Comparison of ENCODE assay signal across 6 cellular contexts in the genomic region with DNA sequence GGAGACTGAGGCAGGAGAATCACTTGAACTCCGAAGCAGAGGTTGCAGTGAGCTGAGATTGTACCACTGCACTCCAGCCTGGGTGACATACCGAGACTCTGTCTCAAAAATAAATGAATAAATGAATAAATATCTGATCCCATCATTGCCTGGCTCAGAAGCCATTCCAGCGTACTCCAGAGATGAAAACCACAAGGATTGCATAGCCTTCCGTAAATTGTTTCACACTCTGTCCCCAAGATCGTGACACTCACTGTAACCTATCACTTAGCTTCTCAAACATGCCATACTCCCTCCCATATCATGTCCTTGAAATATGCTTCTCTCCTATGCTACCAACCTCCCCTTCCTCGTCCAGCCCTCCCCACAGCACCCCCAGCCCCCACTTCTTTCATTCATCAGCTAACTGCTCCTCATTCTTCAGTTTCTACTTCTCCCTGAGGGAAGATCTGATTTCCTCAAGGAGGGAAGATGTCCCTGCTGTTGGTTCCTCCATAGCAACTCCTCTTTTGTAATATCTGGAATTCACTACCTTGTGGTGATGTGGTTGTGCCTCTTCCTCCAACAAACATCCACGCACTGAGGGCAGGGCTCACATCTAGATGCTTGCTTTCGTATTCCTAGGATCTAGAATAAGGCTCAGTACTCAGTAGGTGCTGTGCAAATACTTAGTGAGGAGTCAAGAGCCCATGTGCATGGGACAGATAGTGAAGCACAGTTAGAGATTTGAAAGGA.
DNase-seq lines count a peak whose midpoint lies in the region; ATAC-seq, FAIRE-seq and TF ChIP-seq lines count a peak whose summit lies in the region.
"Not testable (repeated sequence)": the region's sequence is repeated elsewhere in the genome, so short reads cannot be mapped to it uniquely, and the experiment has no call there.

No MANE protein-coding gene starts in this region.

- H3K4me3 ChIP-seq in K562, esophagus muscularis mucosa: not testable (repeated sequence)
- H3K4me3 ChIP-seq in mesendoderm (ENCODE audit: low read length) = peak overlapping the region; percentile 16

- H3K56ac ChIP-seq in mesendoderm (ENCODE audit: low read length) = not testable (repeated sequence)

- not testable (repeated sequence) for H3K27me3 Mint-ChIP-seq in activated CD4-positive, alpha-beta T cell treated with anti-CD3 and anti-CD28 coated beads, Interleukin-2, amount 10 ng/mL, durations not matched to agents 24 days and 14 days; osteocyte (ENCODE audit: unreplicated experiment)
- peaks cover 23% of the 10 kb centered on the region for H3K27me3 Mint-ChIP-seq in endothelial cell (ENCODE audit: unreplicated experiment)

- not testable (repeated sequence) for TF ChIP-seq RAD21 in K562 (CRISPR knock-in tag; conservative IDR thresholded peaks at IDR 0.05 in 1 of 2, IDR thresholded peaks at IDR 0.05 in 1 of 2)

- not testable (repeated sequence) for FAIRE-seq in K562 (lab: Jason Lieb, UNC)

- not testable (repeated sequence) for H3K23ac ChIP-seq in mesendoderm (ENCODE audit: low read length)

- not testable (repeated sequence) for H3K9me1 ChIP-seq in K562 (ENCODE audit: control insufficient read depth, insufficient read depth, low read length)

- H3K18ac ChIP-seq in mesendoderm (ENCODE audit: low read length) = not testable (repeated sequence)

- H3K79me1 ChIP-seq in mesendoderm (ENCODE audit: low read length) = not testable (repeated sequence)

- not testable (repeated sequence) for H2AK5ac ChIP-seq in mesendoderm (ENCODE audit: low read length)

- not testable (repeated sequence) for BruUV-seq in K562 (replicated peaks; lab: Mats Ljungman, UMichigan)

- H3K79me2 ChIP-seq in K562 (ENCODE audit: control insufficient read depth, insufficient read depth, low read length); mesendoderm (ENCODE audit: control insufficient read depth, insufficient read depth, low read length): not testable (repeated sequence)

- not testable (repeated sequence) for H3K4me2 ChIP-seq in K562 (ENCODE audit: insufficient read depth, low read length); mesendoderm (ENCODE audit: low read length)

- not testable (repeated sequence) for H3K9ac ChIP-seq in K562 (ENCODE audit: insufficient read depth in 1 of 2, low read depth in 2 of 2, low read length in 2 of 2); mesendoderm (ENCODE audit: low read length)

- 6% methylated on average over 8 of the region's 8 CpGs for WGBS in K562 (ENCODE audit: insufficient coverage, low coverage, missing lambda C conversion rate)
- 56% methylated on average over 8 of the region's 8 CpGs for WGBS in esophagus muscularis mucosa
- no CpG with 5 or more reads among the region's 8 CpGs for WGBS in mesendoderm (ENCODE audit: extremely low coverage, insufficient coverage, low lambda C conversion rate)

- not testable (repeated sequence) for H3K4me1 ChIP-seq in K562 (replicated peaks in 1 of 2; ENCODE audit: control insufficient read depth in 2 of 2, insufficient read depth in 2 of 2, low read length in 2 of 2); esophagus muscularis mucosa; mesendoderm (ENCODE audit: control insufficient read depth, low read depth, low read length)

- CTCF ChIA-PET in K562 (lab: Yijun Ruan, JAX; ENCODE audit: low intra/inter-chr PET ratio) = not testable (repeated sequence)

- H3K27ac ChIP-seq in K562 (ENCODE audit: extremely low read depth, low read depth, low read length); esophagus muscularis mucosa (replicated peaks in 1 of 4); mesendoderm (ENCODE audit: low read depth, low read length): not testable (repeated sequence)

- not testable (repeated sequence) for TF ChIP-seq CTCF in K562 (IDR thresholded peaks at IDR 0.05 in 2 of 3, conservative IDR thresholded peaks at IDR 0.05 in 1 of 3; ENCODE audit: insufficient read depth in 2 of 3, low read depth in 1 of 3, low read length in 3 of 3); endothelial cell (IDR thresholded peaks at IDR 0.05; ENCODE audit: unreplicated experiment); esophagus muscularis mucosa (IDR thresholded peaks at IDR 0.05); osteocyte (IDR thresholded peaks at IDR 0.05)

- POLR2A ChIA-PET in K562 (lab: Yijun Ruan, JAX) = not testable (repeated sequence)

- not testable (repeated sequence) for H4K5ac ChIP-seq in mesendoderm (ENCODE audit: low read length)

- not testable (repeated sequence) for H2BK15ac ChIP-seq in mesendoderm (replicated peaks; ENCODE audit: low read depth)

- ATAC-seq in K562 = not testable (repeated sequence)

- H2BK5ac ChIP-seq in mesendoderm (ENCODE audit: low read length) = not testable (repeated sequence)

- intact Hi-C loops in activated CD4-positive, alpha-beta T cell treated with anti-CD3 and anti-CD28 coated beads, Interleukin-2, amount 10 ng/mL, durations not matched to agents 24 days and 14 days (cut with micrococcal nuclease); K562 (cut with micrococcal nuclease); esophagus muscularis mucosa (cut with DNase I): not testable (repeated sequence)

- not testable (repeated sequence) for TF ChIP-seq EP300 in K562 (IDR thresholded peaks at IDR 0.05; ENCODE audit: low read length); esophagus muscularis mucosa (IDR thresholded peaks at IDR 0.05)

- H2AFZ ChIP-seq in K562 (ENCODE audit: low read depth, low read length) = not testable (repeated sequence)

- H4K20me1 ChIP-seq in K562 (replicated peaks; ENCODE audit: control insufficient read depth, insufficient read depth, low read length) = not testable (repeated sequence)

- not testable (repeated sequence) for H3K36me3 ChIP-seq in K562 (ENCODE audit: control insufficient read depth, insufficient read depth, low read length); esophagus muscularis mucosa; mesendoderm (ENCODE audit: control insufficient read depth, insufficient read depth, low read length)

- not testable (repeated sequence) for H3K4ac ChIP-seq in mesendoderm (ENCODE audit: low read depth, low read length)

- H3K4me1 Mint-ChIP-seq in activated CD4-positive, alpha-beta T cell treated with anti-CD3 and anti-CD28 coated beads, Interleukin-2, amount 10 ng/mL, durations not matched to agents 24 days and 14 days; endothelial cell (ENCODE audit: unreplicated experiment); osteocyte (ENCODE audit: unreplicated experiment): not testable (repeated sequence)

- H3K4me3 Mint-ChIP-seq in activated CD4-positive, alpha-beta T cell treated with anti-CD3 and anti-CD28 coated beads, Interleukin-2, amount 10 ng/mL, durations not matched to agents 24 days and 14 days; osteocyte (ENCODE audit: unreplicated experiment): not testable (repeated sequence)
- peak overlapping the region; percentile 30 for H3K4me3 Mint-ChIP-seq in endothelial cell (ENCODE audit: unreplicated experiment)

- not testable (repeated sequence) for H2BK120ac ChIP-seq in mesendoderm (ENCODE audit: low read depth, low read length)

- peaks cover 42% of the 10 kb centered on the region for H3K9me3 Mint-ChIP-seq in activated CD4-positive, alpha-beta T cell treated with anti-CD3 and anti-CD28 coated beads, Interleukin-2, amount 10 ng/mL, durations not matched to agents 24 days and 14 days
- peaks cover 61% of the 10 kb centered on the region for H3K9me3 Mint-ChIP-seq in endothelial cell (ENCODE audit: unreplicated experiment)
- peaks cover 64% of the 10 kb centered on the region for H3K9me3 Mint-ChIP-seq in osteocyte (ENCODE audit: unreplicated experiment)

- in situ Hi-C loops in K562 (cut with MboI) = not testable (repeated sequence)

- DNase-seq in activated CD4-positive, alpha-beta T cell treated with anti-CD3 and anti-CD28 coated beads, Interleukin-2, amount 10 ng/mL, durations not matched to agents 24 days and 14 days = peak; percentile 43
- not testable (repeated sequence) for DNase-seq in K562 (ENCODE audit: extremely low read depth in 1 of 4, low spot score in 3 of 4); endothelial cell (ENCODE audit: low spot score); mesendoderm
- DNase-seq in esophagus muscularis mucosa (ENCODE audit: extremely low spot score) (peak; percentile 91), osteocyte (ENCODE audit: extremely low spot score, unreplicated experiment) (peak; percentile 70)

- H3K27me3 ChIP-seq in K562 (ENCODE audit: control insufficient read depth in 2 of 2, insufficient read depth in 2 of 2, low read length in 2 of 2); mesendoderm (ENCODE audit: insufficient read depth, low read length, poor library complexity): not testable (repeated sequence)
- peaks cover 0 to 44% (median 0%) of the 10 kb centered on the region in 4 donors for H3K27me3 ChIP-seq in esophagus muscularis mucosa

- not testable (repeated sequence) for TF ChIP-seq POLR2A in K562 (conservative IDR thresholded peaks at IDR 0.05); esophagus muscularis mucosa (IDR thresholded peaks at IDR 0.05; ENCODE audit: low read depth)

- not testable (repeated sequence) for H3K27ac Mint-ChIP-seq in activated CD4-positive, alpha-beta T cell treated with anti-CD3 and anti-CD28 coated beads, Interleukin-2, amount 10 ng/mL, durations not matched to agents 24 days and 14 days; endothelial cell (ENCODE audit: unreplicated experiment); osteocyte (ENCODE audit: unreplicated experiment)

- not testable (repeated sequence) for H3K36me3 Mint-ChIP-seq in activated CD4-positive, alpha-beta T cell treated with anti-CD3 and anti-CD28 coated beads, Interleukin-2, amount 10 ng/mL, durations not matched to agents 24 days and 14 days (ENCODE audit: low read depth); osteocyte (ENCODE audit: unreplicated experiment)
- H3K36me3 Mint-ChIP-seq in endothelial cell (ENCODE audit: low read depth, unreplicated experiment) = peaks cover 27% of the 10 kb centered on the region

- not testable (repeated sequence) for H4K8ac ChIP-seq in mesendoderm (ENCODE audit: low read depth, low read length)

- not testable (repeated sequence) for H3K9me3 ChIP-seq in K562 (replicated peaks; ENCODE audit: control insufficient read depth, insufficient read depth, low read depth, low read length)
- peaks cover 0 to 21% (median 0%) of the 10 kb centered on the region in 4 donors for H3K9me3 ChIP-seq in esophagus muscularis mucosa

TF ChIP-seq in K562, 482 proteins besides CTCF, POLR2A, EP300 and RAD21:
- 0 out of 2 replicates have a peak, but pooled peaks have one; percentile 14 for TF ChIP-seq CBFA2T3 (IDR thresholded peaks at IDR 0.05)
- peak; percentile 18; the same call in 1 of the 2 replicates for TF ChIP-seq TAL1 (IDR thresholded peaks at IDR 0.05)
TF ChIP-seq in K562: peak in this region for 2; not testable (repeated sequence) for 480.
